In the genomic region with DNA sequence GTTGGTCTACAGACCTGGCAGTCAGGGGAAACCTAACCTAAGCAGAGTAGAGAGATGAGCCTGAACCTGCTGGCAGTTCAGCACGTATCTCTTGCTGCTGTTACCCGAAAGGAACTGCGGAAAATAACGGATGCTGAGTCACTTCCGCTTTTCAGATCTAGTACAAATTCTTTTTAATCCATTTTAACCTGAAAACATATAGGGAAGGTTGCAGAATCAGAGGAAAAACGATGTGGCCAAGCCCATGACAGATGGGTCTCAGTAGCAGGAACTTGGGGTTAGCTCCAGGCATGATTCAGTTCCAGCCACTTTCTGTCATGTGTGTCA, we compare ENCODE assay signal across 1 cellular context.
TF ChIP-seq lines count a peak whose summit lies in the region.

No MANE protein-coding gene starts in this region.

TF ChIP-seq in SK-N-SH treated with all-trans-retinoic acid at 6 μM for 48 hours, 23 proteins besides CTCF, POLR2A, EP300 and RAD21 (continued from another document):
- TF ChIP-seq, protein P1, sequence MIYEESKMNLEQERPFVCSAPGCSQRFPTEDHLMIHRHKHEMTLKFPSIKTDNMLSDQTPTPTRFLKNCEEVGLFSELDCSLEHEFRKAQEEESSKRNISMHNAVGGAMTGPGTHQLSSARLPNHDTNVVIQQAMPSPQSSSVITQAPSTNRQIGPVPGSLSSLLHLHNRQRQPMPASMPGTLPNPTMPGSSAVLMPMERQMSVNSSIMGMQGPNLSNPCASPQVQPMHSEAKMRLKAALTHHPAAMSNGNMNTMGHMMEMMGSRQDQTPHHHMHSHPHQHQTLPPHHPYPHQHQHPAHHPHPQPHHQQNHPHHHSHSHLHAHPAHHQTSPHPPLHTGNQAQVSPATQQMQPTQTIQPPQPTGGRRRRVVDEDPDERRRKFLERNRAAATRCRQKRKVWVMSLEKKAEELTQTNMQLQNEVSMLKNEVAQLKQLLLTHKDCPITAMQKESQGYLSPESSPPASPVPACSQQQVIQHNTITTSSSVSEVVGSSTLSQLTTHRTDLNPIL (CRISPR knock-in tag; IDR thresholded peaks at IDR 0.05; ENCODE audit: low read depth): no peak
- TF ChIP-seq TOX (CRISPR knock-in tag; IDR thresholded peaks at IDR 0.05; ENCODE audit: borderline replicate concordance): no peak
